ENCODE assay signal across 8 cellular contexts in genomic region chr5:179265529-179266290, GRCh38.
DNase-seq lines count a peak whose midpoint lies in the region; ATAC-seq and TF ChIP-seq lines count a peak whose summit lies in the region.

No MANE protein-coding gene starts in this region.

- no peak for ATAC-seq in activated B cell treated with CpG ODN at 0.5 μM for 24 hours (ENCODE audit: low read depth)
- ATAC-seq in left ventricle myocardium superior: peak; percentile 97
- ATAC-seq in HG03571 (IDR thresholded peaks at IDR 0.05; ENCODE audit: unreplicated experiment): no peak

- no peaks in the 10 kb centered on the region for H3K9me3 Mint-ChIP-seq in activated B cell treated with CpG ODN at 0.5 μM for 24 hours

- H3K36me3 Mint-ChIP-seq in activated B cell treated with CpG ODN at 0.5 μM for 24 hours (ENCODE audit: low read depth): no peaks in the 10 kb centered on the region

- H3K27me3 Mint-ChIP-seq in activated B cell treated with CpG ODN at 0.5 μM for 24 hours: no peaks in the 10 kb centered on the region

- TF ChIP-seq CTCF in activated B cell treated with CpG ODN at 0.5 μM for 24 hours (IDR thresholded peaks at IDR 0.05): no peak

- POLR2A ChIA-PET in activated B cell treated with CpG ODN at 0.5 μM for 24 hours (lab: Charles Lee): no interaction called here

- H3K4me1 Mint-ChIP-seq in activated B cell treated with CpG ODN at 0.5 μM for 24 hours: no peaks in the 10 kb centered on the region

- intact Hi-C loops in activated B cell treated with CpG ODN at 0.5 μM for 24 hours (cut with micrococcal nuclease): no loop called here
- intact Hi-C loops in left ventricle myocardium superior (cut with micrococcal nuclease): no loop called here

- CTCF ChIA-PET in activated B cell treated with CpG ODN at 0.5 μM for 24 hours (lab: Charles Lee): no interaction called here

- DNase-seq in EL (peak; percentile 99), activated B cell treated with CpG ODN at 0.5 μM for 24 hours (peak; percentile 6), left ventricle myocardium superior (peak; percentile 95), retina (peak; percentile 79), NCI-H2081 (lab: John Stamatoyannopoulos, UW) (no peak), AML-193 (lab: John Stamatoyannopoulos, UW) (no peak)
- no peak for DNase-seq in activated naive CD4-positive, alpha-beta T cell (lab: John Stamatoyannopoulos, UW)

- no peak overlapping the region for H3K27ac Mint-ChIP-seq in activated B cell treated with CpG ODN at 0.5 μM for 24 hours

- no peak overlapping the region for H3K4me3 Mint-ChIP-seq in activated B cell treated with CpG ODN at 0.5 μM for 24 hours

Comparison
In these comparisons a context has a peak if more than half of its experiments do, and no peak if none do; other contexts are left out.
1. DNase-seq: peak in EL (single experiment), activated B cell treated with CpG ODN at 0.5 μM for 24 hours (single experiment), left ventricle myocardium superior (single experiment) and retina (single experiment); none in NCI-H2081 (0 of 2), activated naive CD4-positive, alpha-beta T cell (0 of 4) and AML-193 (0 of 2).